28 cellular contexts compared by ENCODE assay signal in genomic region chr18:79851489-79851888, GRCh38. TPM values are rescaled to one million over a fixed set of nuclear protein-coding genes. Genes with fewer than 3 reads are reported as not detected.
"Had no signal": no experiment of that assay in that cellular context is flagged by ENCODE, and none has a peak within 500 bp of the region (broad histone marks: within the 10 kb centered on the region; RNA-seq: fewer than 3 reads in every experiment).

No MANE protein-coding gene starts in this region.

- H3K4me3 ChIP-seq: hepatocyte, left ventricle myocardium inferior, neural progenitor cell, sigmoid colon, smooth muscle cell, thoracic aorta, upper lobe of left lung had no signal

- H3K36me3 ChIP-seq: left ventricle myocardium inferior, neural progenitor cell, sigmoid colon, thoracic aorta, upper lobe of left lung had no signal

- H3K79me2 ChIP-seq: hepatocyte had no signal

- H3K27ac ChIP-seq: hepatocyte, left ventricle myocardium inferior, neural progenitor cell, sigmoid colon, thoracic aorta, upper lobe of left lung had no signal

- H3K9ac ChIP-seq: neural progenitor cell had no signal

- ATAC-seq: activated CD8-positive, alpha-beta T cell treated with anti-CD3 and anti-CD28 coated beads, Interleukin-2, amount 10 ng/mL, durations not matched to agents 7 days and 5 days; activated naive CD8-positive, alpha-beta T cell treated with anti-CD3 and anti-CD28 coated beads, Interleukin-2, amount 50 U/mL, for 24 hours; esophagus mucosa; naive thymus-derived CD8-positive, alpha-beta T cell had no signal

- H3K9me3 ChIP-seq: left ventricle myocardium inferior, sigmoid colon, thoracic aorta, upper lobe of left lung had no signal

- DNase-seq: activated CD4-positive, alpha-beta T cell treated with anti-CD3 and anti-CD28 coated beads for 1 hour; activated CD4-positive, alpha-beta T cell treated with anti-CD3 and anti-CD28 coated beads, Interleukin-2, amount 50 U/mL, for 1 hour; activated CD8-positive, alpha-beta T cell treated with anti-CD3 and anti-CD28 coated beads, Interleukin-2, amount 10 ng/mL, durations not matched to agents 7 days and 5 days; activated effector memory CD4-positive, alpha-beta T cell treated with anti-CD3 and anti-CD28 coated beads, Interleukin-2, amount 50 U/mL, for 16 hours; activated naive CD4-positive, alpha-beta T cell treated with anti-CD3 and anti-CD28 coated beads, Interleukin-2, amount 50 U/mL, for 16 hours; activated naive CD8-positive, alpha-beta T cell treated with anti-CD3 and anti-CD28 coated beads, Interleukin-2, amount 50 U/mL, for 24 hours; central memory CD4-positive, alpha-beta T cell; effector memory CD4-positive, alpha-beta T cell; glutamatergic neuron; kidney glomerular epithelial cell; left ventricle myocardium inferior; naive thymus-derived CD8-positive, alpha-beta T cell; sigmoid colon; stimulated activated CD4-positive, alpha-beta T cell treated with anti-CD3 and anti-CD28 coated beads, Interleukin-4, amount 100 ng/mL, for 1 hour; stimulated activated naive CD4-positive, alpha-beta T cell; T-helper 9 cell; upper lobe of left lung had no signal

- H3K4me2 ChIP-seq: hepatocyte, neural progenitor cell, smooth muscle cell had no signal

- H3K4me1 ChIP-seq: neural progenitor cell, sigmoid colon had no signal

- H2AFZ ChIP-seq: hepatocyte, neural progenitor cell had no signal

- H3K27me3 ChIP-seq: hepatocyte, upper lobe of left lung had no signal

- FAIRE-seq: endothelial cell of umbilical vein, frontal cortex had no signal

RNA-seq across cellular contexts. Expression of gene KCNG2, which starts 53.8 kb away (rescaled TPM):
- total RNA-seq: activated CD8-positive, alpha-beta T cell treated with anti-CD3 and anti-CD28 coated beads, Interleukin-2, amount 10 ng/mL, durations not matched to agents 7 days and 5 days; endothelial cell of umbilical vein; hepatocyte; left ventricle myocardium inferior; mesothelial cell of epicardium; naive thymus-derived CD8-positive, alpha-beta T cell; osteoblast; progenitor cell of endocrine pancreas; smooth muscle cell; T-helper 1 cell treated with Interleukin-12 subunit alpha and Interleukin-12 subunit beta and Interleukin-4 antibody, amounts not matched to agents 30 ng/mL and 1 ng/mL, for 36 hours had no signal
- polyA plus RNA-seq: endothelial cell of umbilical vein; hepatocyte; naive thymus-derived CD8-positive, alpha-beta T cell had no signal
